In the genomic region with DNA sequence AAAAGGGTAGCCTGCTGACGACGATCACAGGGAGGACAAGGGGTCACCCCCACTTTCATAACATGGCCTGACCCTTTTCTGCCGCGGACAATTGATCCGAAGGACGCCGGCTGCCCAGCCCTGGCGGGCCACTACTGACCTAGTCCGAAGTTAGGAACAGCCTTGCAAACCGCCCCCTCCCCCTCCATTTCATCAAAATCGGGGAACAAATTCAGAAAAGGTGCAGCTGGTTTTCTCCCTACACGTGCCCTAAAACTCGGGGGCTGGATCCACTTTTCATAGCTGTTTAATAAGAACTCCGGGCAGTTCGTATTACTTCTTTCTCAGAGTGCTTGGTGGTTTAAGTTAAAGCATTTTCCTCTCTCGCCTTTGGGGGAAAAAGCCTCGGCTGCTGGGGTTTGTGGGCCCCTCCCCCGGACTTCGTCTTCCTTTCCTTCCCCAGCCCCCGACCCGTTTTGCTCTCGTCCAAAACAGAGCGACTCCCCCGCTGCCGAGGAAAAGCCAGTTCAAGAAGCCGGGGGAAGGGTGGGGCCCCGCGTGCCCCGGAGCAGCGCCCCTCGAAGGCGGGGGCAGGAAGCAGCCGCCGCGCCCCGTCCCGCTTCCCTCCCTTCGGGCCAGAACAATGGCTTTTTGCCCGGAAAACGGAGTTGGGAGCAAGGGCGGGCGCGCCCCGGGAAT, we compare ENCODE assay signal across 8 cellular contexts.
DNase-seq lines count a peak whose midpoint lies in the region; ATAC-seq and TF ChIP-seq lines count a peak whose summit lies in the region.

No MANE protein-coding gene starts in this region.

- H3K27me3 ChIP-seq in neutrophil = peaks cover 98% of the 10 kb centered on the region

- no peak overlapping the region for H3K27ac ChIP-seq in neutrophil

- TF ChIP-seq CTCF in NB4 (IDR thresholded peaks at IDR 0.05; ENCODE audit: low read depth, low read length) (peak; percentile 32), neutrophil (IDR thresholded peaks at IDR 0.05) (no peak)

- DNase-seq in COR-L47 (lab: John Stamatoyannopoulos, UW) = peak; percentile 82
- DNase-seq in NB4 (ENCODE audit: low read depth) = peak; percentile 86
- peak; percentile 68 for DNase-seq in activated CD8-positive, alpha-beta memory T cell treated with anti-CD3 and anti-CD28 coated beads, Interleukin-2, amount 50 U/mL, for 48 hours
- peak; percentile 53 for DNase-seq in germinal center (ENCODE audit: low spot score)

- no peaks in the 10 kb centered on the region for H3K36me3 ChIP-seq in neutrophil

- peaks cover 22 to 26% of the 10 kb centered on the region in 2 experiments for H3K4me1 ChIP-seq in neutrophil (ENCODE audit: control insufficient read depth in 1 of 2, insufficient read depth in 1 of 2, low read depth in 1 of 2, low read length in 1 of 2)

- ATAC-seq in GM21390 (IDR thresholded peaks at IDR 0.05; ENCODE audit: unreplicated experiment) = peak; percentile 20
- no peak for ATAC-seq in HG03095 (IDR thresholded peaks at IDR 0.05; ENCODE audit: unreplicated experiment)
- no peak for ATAC-seq in HG03457 (IDR thresholded peaks at IDR 0.05; ENCODE audit: unreplicated experiment)

- H3K4me3 ChIP-seq in NB4 (ENCODE audit: low read depth, low read length) (peak overlapping the region; percentile 49), neutrophil (ENCODE audit: low read depth in 1 of 2, low read length in 1 of 2) (peak overlapping the region; percentile 39 to 62)

- no peak for TF ChIP-seq POLR2A in NB4 (IDR thresholded peaks at IDR 0.05; ENCODE audit: extremely low read depth, insufficient read length)

- H3K9me3 ChIP-seq in neutrophil = no peaks in the 10 kb centered on the region
